7 cellular contexts compared by ENCODE assay signal in genomic region chr11:113018913-113019312, GRCh38. TPM values are rescaled to one million over a fixed set of nuclear protein-coding genes. Genes with fewer than 3 reads are reported as not detected.
"Had no signal": no experiment of that assay in that cellular context is flagged by ENCODE, and none has a peak within 500 bp of the region (broad histone marks: within the 10 kb centered on the region; RNA-seq: fewer than 3 reads in every experiment).

No MANE protein-coding gene starts in this region.

- H3K9me3 Mint-ChIP-seq: H9 had no signal

- H3K4me3 Mint-ChIP-seq: H9 had no signal

- H3K27ac Mint-ChIP-seq: H9 had no signal

- DNase-seq: GM23248, GOT3, H9, HCEC 1CT, IMR-90 had no signal

- ATAC-seq: K562 had no signal

RNA-seq across cellular contexts. Expression of gene NCAM1, which starts 57.7 kb away (rescaled TPM):
- total RNA-seq: HT-29 had no signal
